Comparison of ENCODE assay signal across 33 cellular contexts in genomic region chr16:3868967-3869366, GRCh38. TPM values are rescaled to one million over a fixed set of nuclear protein-coding genes. Genes with fewer than 3 reads are reported as not detected.
DNase-seq lines count a peak whose midpoint lies in the region; ATAC-seq and TF ChIP-seq lines count a peak whose summit lies in the region.
"Had no signal": no experiment of that assay in that cellular context is flagged by ENCODE, and none has a peak within 500 bp of the region (broad histone marks: within the 10 kb centered on the region; RNA-seq: fewer than 3 reads in every experiment).

No MANE protein-coding gene starts in this region.

- H3K4me2 ChIP-seq in IMR-90 (ENCODE audit: low read depth, low read length): no peak overlapping the region

- no peak overlapping the region for H3K18ac ChIP-seq in IMR-90 (ENCODE audit: low read depth, low read length)

- H3K4me1 Mint-ChIP-seq in activated CD4-positive, alpha-beta T cell treated with anti-CD3 and anti-CD28 coated beads, Interleukin-2, amount 10 ng/mL, durations not matched to agents 24 days and 14 days: peaks cover 26% of the 10 kb centered on the region
- H3K4me1 Mint-ChIP-seq in activated CD4-positive, alpha-beta T cell treated with anti-CD3 and anti-CD28 coated beads, Interleukin-2, amount 10 ng/mL, durations not matched to agents 7 days and 5 days: peaks cover 47% of the 10 kb centered on the region
- H3K4me1 Mint-ChIP-seq in memory B cell (peaks cover 57% of the 10 kb centered on the region), mesothelial cell of epicardium (peaks cover 50% of the 10 kb centered on the region)
- H3K4me1 Mint-ChIP-seq in stimulated activated effector memory CD8-positive, alpha-beta T cell treated with anti-CD3 and anti-CD28 coated beads, Interleukin-12 subunit alpha, Interleukin-12 subunit beta, amount 100 ng/mL, for 72 hours: peaks cover 81% of the 10 kb centered on the region

- BruUV-seq in IMR-90 (replicated peaks; lab: Mats Ljungman, UMichigan): no TSS peak

- H3K4me3 ChIP-seq in IMR-90 (ENCODE audit: insufficient read depth, low read depth, low read length) (no peak overlapping the region), adrenal gland (no peak overlapping the region)
- H3K4me3 ChIP-seq: colonic mucosa, Peyer's patch, suprapubic skin had no signal

- H3K4ac ChIP-seq in IMR-90 (ENCODE audit: low read depth, low read length): no peak overlapping the region

- H3K27me3 ChIP-seq in IMR-90 (ENCODE audit: control insufficient read depth, insufficient read depth, low read length) (no peaks in the 10 kb centered on the region), adrenal gland (no peaks in the 10 kb centered on the region)
- H3K27me3 ChIP-seq: colonic mucosa, Peyer's patch, suprapubic skin had no signal

- H3K9ac ChIP-seq in IMR-90 (ENCODE audit: low read depth, low read length): no peak overlapping the region

- in situ Hi-C loops in IMR-90 (cut with MboI; ENCODE audit: low sequenced_read_pairs): no loop called here

- no peak overlapping the region for H2BK120ac ChIP-seq in IMR-90 (ENCODE audit: low read depth, low read length)

- POLR2A ChIA-PET in activated CD4-positive, alpha-beta T cell treated with anti-CD3 and anti-CD28 coated beads, Interleukin-2, amount 10 ng/mL, durations not matched to agents 7 days and 5 days (lab: Charles Lee): no interaction called here
- POLR2A ChIA-PET in IMR-90 (lab: Charles Lee; ENCODE audit: unreplicated experiment): no interaction called here

- H2AK9ac ChIP-seq in IMR-90 (replicated peaks; ENCODE audit: low read depth, low read length, poor library complexity): peak overlapping the region; percentile 30

- no peak overlapping the region for H3K4me3 Mint-ChIP-seq in activated CD4-positive, alpha-beta T cell treated with anti-CD3 and anti-CD28 coated beads, Interleukin-2, amount 10 ng/mL, durations not matched to agents 24 days and 14 days
- H3K4me3 Mint-ChIP-seq in activated CD4-positive, alpha-beta T cell treated with anti-CD3 and anti-CD28 coated beads, Interleukin-2, amount 10 ng/mL, durations not matched to agents 7 days and 5 days: no peak overlapping the region
- H3K4me3 Mint-ChIP-seq in memory B cell: no peak overlapping the region
- no peak overlapping the region for H3K4me3 Mint-ChIP-seq in stimulated activated effector memory CD8-positive, alpha-beta T cell treated with anti-CD3 and anti-CD28 coated beads, Interleukin-12 subunit alpha, Interleukin-12 subunit beta, amount 100 ng/mL, for 72 hours
- H3K4me3 Mint-ChIP-seq in mesothelial cell of epicardium: no peak overlapping the region
- H3K4me3 Mint-ChIP-seq: H9, neural crest cell had no signal

- H3K9me3 ChIP-seq in IMR-90 (ENCODE audit: control insufficient read depth, insufficient read depth, low read length) (no peaks in the 10 kb centered on the region), adrenal gland (replicated peaks in 1 of 3) (no peaks in the 10 kb centered on the region)
- H3K9me3 ChIP-seq: Caco-2, colonic mucosa, Peyer's patch, suprapubic skin had no signal

- no peak overlapping the region for H4K91ac ChIP-seq in IMR-90 (ENCODE audit: insufficient read depth, low read depth, low read length)

- peaks cover 100% of the 10 kb centered on the region for H4K20me1 ChIP-seq in IMR-90 (ENCODE audit: insufficient read depth, low read length)

- CTCF ChIA-PET in activated CD4-positive, alpha-beta T cell treated with anti-CD3 and anti-CD28 coated beads, Interleukin-2, amount 10 ng/mL, durations not matched to agents 7 days and 5 days (lab: Charles Lee): no interaction called here
- CTCF ChIA-PET in IMR-90 (lab: Yijun Ruan, JAX): interaction anchor here (1.2 kb wide), 1 partner anchor 20 kb away, joined by 3 read pairs; no protein-coding TSS in a partner anchor

- no peaks in the 10 kb centered on the region for H3K9me3 Mint-ChIP-seq in activated CD4-positive, alpha-beta T cell treated with anti-CD3 and anti-CD28 coated beads, Interleukin-2, amount 10 ng/mL, durations not matched to agents 24 days and 14 days
- H3K9me3 Mint-ChIP-seq in activated CD4-positive, alpha-beta T cell treated with anti-CD3 and anti-CD28 coated beads, Interleukin-2, amount 10 ng/mL, durations not matched to agents 7 days and 5 days: no peaks in the 10 kb centered on the region
- H3K9me3 Mint-ChIP-seq in memory B cell (no peaks in the 10 kb centered on the region), mesothelial cell of epicardium (no peaks in the 10 kb centered on the region)
- H3K9me3 Mint-ChIP-seq in stimulated activated effector memory CD8-positive, alpha-beta T cell treated with anti-CD3 and anti-CD28 coated beads, Interleukin-12 subunit alpha, Interleukin-12 subunit beta, amount 100 ng/mL, for 72 hours: no peaks in the 10 kb centered on the region
- H3K9me3 Mint-ChIP-seq: H9, IgD-negative memory B cell, neural crest cell had no signal

- H4K5ac ChIP-seq in IMR-90 (ENCODE audit: low read depth, low read length): no peak overlapping the region

- peaks cover 10 to 90% of the 10 kb centered on the region in 2 experiments; a peak in 2 of 4 replicates for H3K79me1 ChIP-seq in IMR-90 (ENCODE audit: low read depth in 1 of 2, low read length in 2 of 2)

- H3K14ac ChIP-seq in IMR-90 (replicated peaks; ENCODE audit: low read depth, low read length): no peak overlapping the region

- no peak overlapping the region for H3K27ac ChIP-seq in IMR-90 (ENCODE audit: insufficient read depth, low read length)
- no peak overlapping the region for H3K27ac ChIP-seq in adrenal gland
- H3K27ac ChIP-seq: colonic mucosa, Peyer's patch, suprapubic skin had no signal

- H2BK5ac ChIP-seq in IMR-90 (ENCODE audit: low read depth, low read length, poor library complexity, severe bottlenecking): no peak overlapping the region

- TF ChIP-seq POLR2A in IMR-90 (IDR thresholded peaks at IDR 0.05; ENCODE audit: low read depth, low read length): no peak
- TF ChIP-seq POLR2A in adrenal gland (IDR thresholded peaks at IDR 0.05): no peak

- H3K36me3 ChIP-seq in IMR-90 (ENCODE audit: control insufficient read depth, insufficient read depth, low read length) (no peaks in the 10 kb centered on the region), adrenal gland (replicated peaks in 1 of 2) (no peaks in the 10 kb centered on the region)
- H3K36me3 ChIP-seq: colonic mucosa, Peyer's patch, suprapubic skin had no signal

- H3K27ac Mint-ChIP-seq in activated CD4-positive, alpha-beta T cell treated with anti-CD3 and anti-CD28 coated beads, Interleukin-2, amount 10 ng/mL, durations not matched to agents 24 days and 14 days: no peak overlapping the region
- no peak overlapping the region for H3K27ac Mint-ChIP-seq in activated CD4-positive, alpha-beta T cell treated with anti-CD3 and anti-CD28 coated beads, Interleukin-2, amount 10 ng/mL, durations not matched to agents 7 days and 5 days
- H3K27ac Mint-ChIP-seq in memory B cell: no peak overlapping the region
- H3K27ac Mint-ChIP-seq in stimulated activated effector memory CD8-positive, alpha-beta T cell treated with anti-CD3 and anti-CD28 coated beads, Interleukin-12 subunit alpha, Interleukin-12 subunit beta, amount 100 ng/mL, for 72 hours: peak overlapping the region; percentile 74
- no peak overlapping the region for H3K27ac Mint-ChIP-seq in mesothelial cell of epicardium

- DNase-seq in activated CD4-positive, alpha-beta T cell treated with anti-CD3 and anti-CD28 coated beads, Interleukin-2, amount 10 ng/mL, durations not matched to agents 24 days and 14 days: peak; percentile 53
- no peak for DNase-seq in activated CD4-positive, alpha-beta T cell treated with anti-CD3 and anti-CD28 coated beads, Interleukin-2, amount 10 ng/mL, durations not matched to agents 7 days and 5 days
- DNase-seq in IMR-90 (no peak), memory B cell (ENCODE audit: low spot score in 2 of 2) (no peak), D341Med (ENCODE audit: low spot score) (no peak), mesothelial cell of epicardium (ENCODE audit: low spot score in 2 of 2, unreplicated experiment in 2 of 2) (no peak), adrenal gland (no peak)
- DNase-seq in stimulated activated effector memory CD8-positive, alpha-beta T cell treated with anti-CD3 and anti-CD28 coated beads, Interleukin-12 subunit alpha, Interleukin-12 subunit beta, amount 100 ng/mL, for 72 hours (ENCODE audit: low spot score in 2 of 2): no peak
- DNase-seq: 8988T; activated CD4-positive, alpha-beta T cell treated with anti-CD3 and anti-CD28 coated beads, Interleukin-2, amount 50 U/mL, for 48 hours; activated T-cell treated with anti-CD3 and anti-CD28 coated beads for 4 hours; anterior cingulate cortex; Caco-2; colonic mucosa; DND-41; effector CD8-positive, alpha-beta T cell; glutamatergic neuron; H9; left ventricle myocardium superior; midbrain; NCI-H187; NCI-H2227 treated with DMSO at 0.1 percent for 48 hours; Peyer's patch; posterior cingulate gyrus; SIG-M5; stimulated activated CD4-positive, alpha-beta T cell treated with anti-CD3 and anti-CD28 coated beads, Interleukin-12 subunit alpha, Interleukin-12 subunit beta, amount 100 ng/mL, for 4 hours; stimulated activated CD4-positive, alpha-beta T cell treated with anti-CD3 and anti-CD28 coated beads, Interleukin-4, amount 100 ng/mL, for 1 hour; stimulated activated naive CD4-positive, alpha-beta T cell; T1000 had no signal

- H2AK5ac ChIP-seq in IMR-90 (ENCODE audit: low read depth, low read length): 0 out of 2 replicates have a peak overlapping the region, but pooled peaks have one; percentile 21

- H3K23ac ChIP-seq in IMR-90 (ENCODE audit: low read depth, low read length): 0 out of 2 replicates have a peak overlapping the region, but pooled peaks have one; percentile 26

- peaks cover 54% of the 10 kb centered on the region for H3K9me1 ChIP-seq in IMR-90 (ENCODE audit: insufficient read depth, low read length)

- no peak overlapping the region for H2BK15ac ChIP-seq in IMR-90 (ENCODE audit: low read depth, low read length)

- no peak for TF ChIP-seq RAD21 in IMR-90 (IDR thresholded peaks at IDR 0.05; ENCODE audit: low read length)

- no peak for TF ChIP-seq CTCF in IMR-90 (conservative IDR thresholded peaks at IDR 0.05; ENCODE audit: low read depth, low read length)
- no peak for TF ChIP-seq CTCF in mesothelial cell of epicardium (IDR thresholded peaks at IDR 0.05; ENCODE audit: unreplicated experiment)
- TF ChIP-seq CTCF in adrenal gland (IDR thresholded peaks at IDR 0.05): no peak

- H2BK20ac ChIP-seq in IMR-90 (ENCODE audit: low read depth, low read length): no peak overlapping the region

- H3K27me3 Mint-ChIP-seq in activated CD4-positive, alpha-beta T cell treated with anti-CD3 and anti-CD28 coated beads, Interleukin-2, amount 10 ng/mL, durations not matched to agents 24 days and 14 days: no peaks in the 10 kb centered on the region
- H3K27me3 Mint-ChIP-seq in activated CD4-positive, alpha-beta T cell treated with anti-CD3 and anti-CD28 coated beads, Interleukin-2, amount 10 ng/mL, durations not matched to agents 7 days and 5 days: no peaks in the 10 kb centered on the region
- H3K27me3 Mint-ChIP-seq in memory B cell: no peaks in the 10 kb centered on the region
- no peaks in the 10 kb centered on the region for H3K27me3 Mint-ChIP-seq in mesothelial cell of epicardium (ENCODE audit: low read depth)

- no peak overlapping the region for H2AFZ ChIP-seq in IMR-90 (replicated peaks; ENCODE audit: low read length, poor library complexity)

- WGBS in IMR-90 (ENCODE audit: extremely low coverage in 2 of 2, insufficient read length in 1 of 2), 2 experiments: 92% methylated on average over 2 of the region's 3 CpGs; no CpG with 5 or more reads in 1 of the 2 experiments
- WGBS in adrenal gland, 4 donors: 85 to 94% (median 90%) methylated on average over 1 to 3 of the region's 3 CpGs

- no peak overlapping the region for H4K8ac ChIP-seq in IMR-90 (ENCODE audit: low read depth in 2 of 2, low read length in 2 of 2)

- intact Hi-C loops in activated CD4-positive, alpha-beta T cell treated with anti-CD3 and anti-CD28 coated beads, Interleukin-2, amount 10 ng/mL, durations not matched to agents 24 days and 14 days (cut with micrococcal nuclease): no loop called here
- intact Hi-C loops in IMR-90 (cut with micrococcal nuclease) (no loop called here), adrenal gland (cut with DNase I) (no loop called here)

- H3K36me3 Mint-ChIP-seq in activated CD4-positive, alpha-beta T cell treated with anti-CD3 and anti-CD28 coated beads, Interleukin-2, amount 10 ng/mL, durations not matched to agents 24 days and 14 days (ENCODE audit: low read depth): peaks cover 3% of the 10 kb centered on the region
- peaks cover 1% of the 10 kb centered on the region for H3K36me3 Mint-ChIP-seq in activated CD4-positive, alpha-beta T cell treated with anti-CD3 and anti-CD28 coated beads, Interleukin-2, amount 10 ng/mL, durations not matched to agents 7 days and 5 days (ENCODE audit: low read depth)
- H3K36me3 Mint-ChIP-seq in memory B cell (peaks cover 5% of the 10 kb centered on the region), mesothelial cell of epicardium (no peaks in the 10 kb centered on the region)
- H3K36me3 Mint-ChIP-seq in stimulated activated effector memory CD8-positive, alpha-beta T cell treated with anti-CD3 and anti-CD28 coated beads, Interleukin-12 subunit alpha, Interleukin-12 subunit beta, amount 100 ng/mL, for 72 hours: peaks cover 5% of the 10 kb centered on the region

- no peak for ATAC-seq in IMR-90 (ENCODE audit: low read depth)
- ATAC-seq in memory B cell (ENCODE audit: low read depth): peak; percentile 52
- no peak for ATAC-seq in stimulated activated effector memory CD8-positive, alpha-beta T cell treated with anti-CD3 and anti-CD28 coated beads, Interleukin-12 subunit alpha, Interleukin-12 subunit beta, amount 100 ng/mL, for 72 hours
- ATAC-seq: left ventricle myocardium superior, sciatic nerve had no signal

- dilution Hi-C loops in IMR-90 (cut with HindIII; ENCODE audit: low sequenced_read_pairs, unreplicated experiment): no loop called here

- no peak overlapping the region for H3K56ac ChIP-seq in IMR-90 (ENCODE audit: extremely low read depth, insufficient read depth, low read length)

- H3K4me1 ChIP-seq in IMR-90 (ENCODE audit: control insufficient read depth, insufficient read depth, low read length) (peaks cover 21% of the 10 kb centered on the region), adrenal gland (replicated peaks in 1 of 2) (peaks cover 41 to 89% of the 10 kb centered on the region in 2 donors)
- H3K4me1 ChIP-seq: Caco-2 had no signal

RNA-seq across cellular contexts. Expression of gene CREBBP, which starts 11.5 kb away (rescaled TPM):
- 42.3 and 45.3 TPM in 2 replicates for total RNA-seq in activated CD4-positive, alpha-beta T cell treated with anti-CD3 and anti-CD28 coated beads, Interleukin-2, amount 10 ng/mL, durations not matched to agents 24 days and 14 days
- total RNA-seq in activated CD4-positive, alpha-beta T cell treated with anti-CD3 and anti-CD28 coated beads, Interleukin-2, amount 10 ng/mL, durations not matched to agents 7 days and 5 days: 10 to 100 TPM; 69.0 to 69.2 TPM
- total RNA-seq in IMR-90 (2012; rRNA removed): 7.3 and 8.3 TPM in 2 replicates
- polyA plus RNA-seq in IMR-90 (2012; rRNA removed): 12.5 and 14.4 TPM in 2 replicates
- 3.9 and 6.7 TPM in 2 replicates for polyA plus RNA-seq in IMR-90 (2012; cell fraction: cytosol; rRNA removed)
- polyA plus RNA-seq in IMR-90 (2012; cell fraction: nucleus; rRNA removed; ENCODE audit: low replicate concordance): 20.8 and 24.3 TPM in 2 replicates
- total RNA-seq in mesothelial cell of epicardium: 141 to 151 TPM (median 148 TPM) in 3 replicates
- total RNA-seq in adrenal gland: 10 to 100 TPM; 34.0 to 67.7 (median 48.6) TPM
- 10 to 100 TPM; 13.7 to 39.7 (median 25.3) TPM for polyA plus RNA-seq in adrenal gland
